In genomic region chr1:37513795-37514349, GRCh38 we compare ENCODE assay signal across 8 cellular contexts. TPM values are rescaled to one million over a fixed set of nuclear protein-coding genes. Genes with fewer than 3 reads are reported as not detected.
A peak's percentile ranks its signal among the peaks of the same experiment; 100 is the strongest.
DNase-seq lines count a peak whose midpoint lies in the region; ATAC-seq and TF ChIP-seq lines count a peak whose summit lies in the region.

No MANE protein-coding gene starts in this region.

- H3K18ac ChIP-seq in neuronal stem cell (ENCODE audit: low read length), result peak overlapping the region; percentile 95

- H3K27me3 ChIP-seq in fibroblast of lung (ENCODE audit: control insufficient read depth, insufficient read depth, low read length) (no peaks in the 10 kb centered on the region), neuronal stem cell (ENCODE audit: control insufficient read depth in 3 of 3, insufficient read depth in 3 of 3, low read depth in 1 of 3, low read length in 3 of 3) (peaks cover 0 to 2% (median 0%) of the 10 kb centered on the region in 3 experiments), tibial artery (no peaks in the 10 kb centered on the region)

- H3K79me2 ChIP-seq in fibroblast of lung (ENCODE audit: control insufficient read depth, insufficient read depth, low read length), result peaks cover 15% of the 10 kb centered on the region

- H2AK5ac ChIP-seq in neuronal stem cell (ENCODE audit: low read depth, low read length), result no peak overlapping the region

- intact Hi-C loops in tibial artery (cut with DNase I; ENCODE audit: low total_unique reads), result loop anchor here (2.0 to 10.0 kb wide), 2 partner anchors 43 to 81 kb away; partner anchors contain the start of genes DNALI1 and GNL2

- peak overlapping the region; percentile 58 for H3K9ac ChIP-seq in fibroblast of lung (ENCODE audit: insufficient read depth, low read length)
- H3K9ac ChIP-seq in neuronal stem cell (ENCODE audit: low read depth, low read length, poor library complexity), result peak overlapping the region; percentile 30

- H3K9me3 ChIP-seq in fibroblast of lung (ENCODE audit: control insufficient read depth, insufficient read depth, low read depth, low read length) (no peaks in the 10 kb centered on the region), neuronal stem cell (replicated peaks in 1 of 2; ENCODE audit: control insufficient read depth in 2 of 2, insufficient read depth in 1 of 2, low read depth in 1 of 2, low read length in 2 of 2) (no peaks in the 10 kb centered on the region), tibial artery (no peaks in the 10 kb centered on the region)

- no peak overlapping the region for H3K14ac ChIP-seq in neuronal stem cell (ENCODE audit: low read length)

- DNase-seq in EH (ENCODE audit: low read depth) (peak; percentile 28), NCI-H69 (lab: John Stamatoyannopoulos, UW) (peak; percentile 74), fibroblast of lung (ENCODE audit: low read depth in 2 of 2) (peak in 1 of 2 donors; percentile 12), neuronal stem cell (ENCODE audit: low spot score) (peak; percentile 26), tibial artery (no peak), foreskin melanocyte (no peak)
- DNase-seq in activated T-cell treated with anti-CD3 and anti-CD28 coated beads, Interleukin-2, amount 50 U/mL, for 1 hour, result peak; percentile 56

- peak overlapping the region; percentile 94 for H2BK5ac ChIP-seq in neuronal stem cell (ENCODE audit: low read length)

- H2BK12ac ChIP-seq in neuronal stem cell (ENCODE audit: low read length), result no peak overlapping the region

- H3K4me1 ChIP-seq in fibroblast of lung (ENCODE audit: control insufficient read depth, extremely low read depth, insufficient read depth, low read length) (no peaks in the 10 kb centered on the region), neuronal stem cell (ENCODE audit: control insufficient read depth in 2 of 2, insufficient read depth in 1 of 2, low read depth in 1 of 2, low read length in 2 of 2) (peaks cover 8 to 12% of the 10 kb centered on the region in 2 donors), tibial artery (peaks cover 0 to 29% (median 19%) of the 10 kb centered on the region in 4 donors)

- no peak overlapping the region for H3K4ac ChIP-seq in neuronal stem cell (ENCODE audit: low read length)

- H3K36me3 ChIP-seq in fibroblast of lung (ENCODE audit: control insufficient read depth, insufficient read depth, low read length) (no peaks in the 10 kb centered on the region), neuronal stem cell (replicated peaks in 1 of 2; ENCODE audit: control insufficient read depth in 2 of 2, insufficient read depth in 2 of 2, low read length in 2 of 2) (peaks cover 8 to 37% of the 10 kb centered on the region in 2 donors), tibial artery (peaks cover 6 to 29% (median 16%) of the 10 kb centered on the region in 3 donors)

- H2BK15ac ChIP-seq in neuronal stem cell (ENCODE audit: low read length), result no peak overlapping the region

- H3K4me2 ChIP-seq in fibroblast of lung (ENCODE audit: extremely low read depth, insufficient read depth, low read length) (peak overlapping the region; percentile 94), neuronal stem cell (ENCODE audit: insufficient read depth, low read length, poor library complexity, severe bottlenecking) (peak overlapping the region; percentile 90)

- peak overlapping the region; percentile 83 to 90 (median 85) for H3K4me3 ChIP-seq in fibroblast of lung (replicated peaks in 1 of 4; ENCODE audit: control extremely low read depth in 1 of 4, insufficient read depth in 1 of 4, low read depth in 3 of 4, low read length in 4 of 4)
- peak overlapping the region; percentile 60 to 94 for H3K4me3 ChIP-seq in neuronal stem cell (ENCODE audit: low read length in 2 of 2)
- H3K4me3 ChIP-seq in tibial artery, result peak overlapping the region; percentile 83 to 97

- H4K20me1 ChIP-seq in fibroblast of lung (ENCODE audit: control insufficient read depth, extremely low read depth, insufficient read depth, low read length), result no peaks in the 10 kb centered on the region

- H3K27ac ChIP-seq in fibroblast of lung (ENCODE audit: insufficient read depth, low read length) (peak overlapping the region; percentile 72), neuronal stem cell (replicated peaks; ENCODE audit: low read length) (peak overlapping the region; percentile 78), tibial artery (peak overlapping the region; percentile 86 to 89)

- no peak overlapping the region for H3K23ac ChIP-seq in neuronal stem cell (ENCODE audit: low read depth, low read length, poor library complexity)

- no peak overlapping the region for H2BK120ac ChIP-seq in neuronal stem cell (ENCODE audit: low read depth, low read length)

- no peak overlapping the region for H4K91ac ChIP-seq in neuronal stem cell (ENCODE audit: low read depth, low read length, poor library complexity)

- no CpG with 5 or more reads among the region's 26 CpGs for WGBS in neuronal stem cell (ENCODE audit: extremely low coverage in 2 of 2, insufficient read length in 2 of 2, insufficient replicate concordance in 1 of 2), 2 donors

- H2AFZ ChIP-seq in fibroblast of lung (ENCODE audit: low read length) (peak overlapping the region; percentile 41), neuronal stem cell (ENCODE audit: low read length) (peak overlapping the region; percentile 90)

- peak; percentile 12 for ATAC-seq in HG02763 (IDR thresholded peaks at IDR 0.05; ENCODE audit: unreplicated experiment)

- peaks cover 2% of the 10 kb centered on the region for H3K79me1 ChIP-seq in neuronal stem cell (ENCODE audit: low read depth, low read length)

- no peak overlapping the region for H4K8ac ChIP-seq in neuronal stem cell (ENCODE audit: low read depth, low read length)

- TF ChIP-seq CTCF in fibroblast of lung (conservative IDR thresholded peaks at IDR 0.05 in 1 of 2, IDR thresholded peaks at IDR 0.05 in 1 of 2; ENCODE audit: low read depth in 1 of 2, low read length in 2 of 2) (no peak), tibial artery (IDR thresholded peaks at IDR 0.05) (no peak)

RNA-seq across cellular contexts. Expression of gene MEAF6, which starts 0.7 kb away (rescaled TPM):
- 47.5 and 56.0 TPM in 2 replicates for total RNA-seq in fibroblast of lung
- 49.4 and 76.4 TPM in 2 replicates for polyA plus RNA-seq in fibroblast of lung
- polyA plus RNA-seq in fibroblast of lung (2012), result 41.8 and 54.4 TPM in 2 replicates
- 7.5 and 8.1 TPM in 2 replicates for polyA minus RNA-seq in fibroblast of lung (ENCODE audit: low replicate concordance)
- 64.9 TPM for polyA plus RNA-seq in neuronal stem cell (2013, experiment 1 of 2)
- polyA plus RNA-seq in neuronal stem cell (2013, experiment 2 of 2), result 65.6 TPM

RNA-seq across cellular contexts. Expression of gene ZC3H12A, which starts 39.5 kb away (rescaled TPM):
- 6.7 and 7.8 TPM in 2 replicates for total RNA-seq in fibroblast of lung
- polyA plus RNA-seq in fibroblast of lung, result 4.8 and 4.9 TPM in 2 replicates
- 3.8 and 4.4 TPM in 2 replicates for polyA plus RNA-seq in fibroblast of lung (2012)
- 4.2 and 17.8 TPM in 2 replicates for polyA minus RNA-seq in fibroblast of lung (ENCODE audit: low replicate concordance)
- 2.5 TPM for polyA plus RNA-seq in neuronal stem cell (2013, experiment 1 of 2)
- 2.1 TPM for polyA plus RNA-seq in neuronal stem cell (2013, experiment 2 of 2)

RNA-seq across cellular contexts. Expression of gene SNIP1, which starts 40.2 kb away (rescaled TPM):
- 10.9 and 11.3 TPM in 2 replicates for total RNA-seq in fibroblast of lung
- 8.0 and 8.2 TPM in 2 replicates for polyA plus RNA-seq in fibroblast of lung
- polyA plus RNA-seq in fibroblast of lung (2012), result 7.1 and 9.5 TPM in 2 replicates
- polyA minus RNA-seq in fibroblast of lung (ENCODE audit: low replicate concordance), result 3.5 and 4.5 TPM in 2 replicates
- polyA plus RNA-seq in neuronal stem cell (2013, experiment 1 of 2), result 5.4 TPM
- polyA plus RNA-seq in neuronal stem cell (2013, experiment 2 of 2), result 6.2 TPM

RNA-seq across cellular contexts. Expression of gene DNALI1, which starts 42.9 kb away (rescaled TPM):
- total RNA-seq in fibroblast of lung, result 3.6 and 5.0 TPM in 2 replicates
- 8.3 and 13.4 TPM in 2 replicates for polyA plus RNA-seq in fibroblast of lung
- polyA plus RNA-seq in fibroblast of lung (2012), result 20.5 and 23.2 TPM in 2 replicates
- polyA minus RNA-seq in fibroblast of lung (ENCODE audit: low replicate concordance), result 5.5 and 18.9 TPM in 2 replicates
- 42.8 TPM for polyA plus RNA-seq in neuronal stem cell (2013, experiment 1 of 2)
- polyA plus RNA-seq in neuronal stem cell (2013, experiment 2 of 2), result 40.9 TPM

Comparison
In these comparisons a context has a peak if more than half of its experiments do, and no peak if none do; other contexts are left out.
1. DNase-seq: peak in EH (single experiment), NCI-H69 (single experiment), activated T-cell treated with anti-CD3 and anti-CD28 coated beads, Interleukin-2, amount 50 U/mL, for 1 hour (single experiment) and neuronal stem cell (single experiment); none in tibial artery (0 of 2) and foreskin melanocyte (single experiment).
2. Peak in every context shown above with its lines, with median percentiles within 50 percentile points of each other: H3K27ac ChIP-seq and H3K4me3 ChIP-seq.